1 cellular context compared by ENCODE assay signal in the genomic region with DNA sequence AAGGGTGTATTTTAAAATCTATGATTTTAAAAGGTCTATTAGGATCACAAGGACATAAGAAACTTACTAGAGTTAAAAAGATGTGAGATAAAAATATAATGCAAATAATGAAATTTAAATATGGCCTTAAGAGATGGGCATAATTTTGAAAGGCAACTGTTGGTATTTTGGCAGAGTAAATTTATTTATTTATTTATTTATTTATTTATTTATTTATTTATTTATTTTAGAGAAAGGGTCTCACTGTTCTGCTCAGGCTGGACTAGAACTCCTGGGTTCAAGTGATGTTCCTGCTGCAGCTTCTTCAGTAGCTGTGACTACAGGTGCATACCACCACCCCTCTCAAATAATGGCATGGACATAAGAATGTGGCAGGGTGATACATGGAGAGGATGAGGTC.
TF ChIP-seq lines count a peak whose summit lies in the region.

No MANE protein-coding gene starts in this region.

TF ChIP-seq in HEK293, 187 proteins besides CTCF, POLR2A, EP300 and RAD21 (continued from another document):
- TF ChIP-seq, protein P1, sequence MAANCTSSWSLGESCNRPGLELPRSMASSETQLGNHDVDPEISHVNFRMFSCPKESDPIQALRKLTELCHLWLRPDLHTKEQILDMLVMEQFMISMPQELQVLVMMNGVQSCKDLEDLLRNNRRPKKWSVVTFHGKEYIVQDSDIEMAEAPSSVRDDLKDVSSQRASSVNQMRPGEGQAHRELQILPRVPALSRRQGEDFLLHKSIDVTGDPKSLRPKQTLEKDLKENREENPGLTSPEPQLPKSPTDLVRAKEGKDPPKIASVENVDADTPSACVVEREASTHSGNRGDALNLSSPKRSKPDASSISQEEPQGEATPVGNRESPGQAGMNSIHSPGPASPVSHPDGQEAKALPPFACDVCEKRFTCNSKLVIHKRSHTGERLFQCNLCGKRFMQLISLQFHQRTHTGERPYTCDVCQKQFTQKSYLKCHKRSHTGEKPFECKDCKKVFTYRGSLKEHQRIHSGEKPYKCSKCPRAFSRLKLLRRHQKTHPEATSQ (tag by site-specific recombination; IDR thresholded peaks at IDR 0.05) = no peak
- TF ChIP-seq ZNF624 (tag by site-specific recombination; IDR thresholded peaks at IDR 0.05) (no peak), ZNF169 (tag by site-specific recombination; IDR thresholded peaks at IDR 0.05) (no peak), KLF7 (tag by site-specific recombination; IDR thresholded peaks at IDR 0.05; ENCODE audit: borderline replicate concordance) (no peak), ZNF341 (tag by site-specific recombination; IDR thresholded peaks at IDR 0.05; ENCODE audit: low read depth) (no peak), ZNF140 (tag by site-specific recombination; IDR thresholded peaks at IDR 0.05) (0 out of 2 replicates have a peak, but pooled peaks have one; percentile 27), ZNF792 (tag by site-specific recombination; IDR thresholded peaks at IDR 0.05) (no peak), ZFP69B (tag by site-specific recombination; IDR thresholded peaks at IDR 0.05) (no peak), MEIS1 (CRISPR knock-in tag; IDR thresholded peaks at IDR 0.05; ENCODE audit: borderline replicate concordance) (no peak), GFI1B (tag by site-specific recombination; IDR thresholded peaks at IDR 0.05) (no peak), ZNF202 (tag by site-specific recombination; IDR thresholded peaks at IDR 0.05; ENCODE audit: borderline replicate concordance) (0 out of 2 replicates have a peak, but pooled peaks have one; percentile 54), ZSCAN30 (tag by site-specific recombination; IDR thresholded peaks at IDR 0.05) (no peak), ZNF24 (tag by site-specific recombination; IDR thresholded peaks at IDR 0.05) (no peak), ZNF416 (tag by site-specific recombination; IDR thresholded peaks at IDR 0.05) (no peak), FEZF1 (tag by site-specific recombination; IDR thresholded peaks at IDR 0.05) (no peak), ZNF121 (tag by site-specific recombination; IDR thresholded peaks at IDR 0.05) (no peak)
- TF ChIP-seq, protein P2, sequence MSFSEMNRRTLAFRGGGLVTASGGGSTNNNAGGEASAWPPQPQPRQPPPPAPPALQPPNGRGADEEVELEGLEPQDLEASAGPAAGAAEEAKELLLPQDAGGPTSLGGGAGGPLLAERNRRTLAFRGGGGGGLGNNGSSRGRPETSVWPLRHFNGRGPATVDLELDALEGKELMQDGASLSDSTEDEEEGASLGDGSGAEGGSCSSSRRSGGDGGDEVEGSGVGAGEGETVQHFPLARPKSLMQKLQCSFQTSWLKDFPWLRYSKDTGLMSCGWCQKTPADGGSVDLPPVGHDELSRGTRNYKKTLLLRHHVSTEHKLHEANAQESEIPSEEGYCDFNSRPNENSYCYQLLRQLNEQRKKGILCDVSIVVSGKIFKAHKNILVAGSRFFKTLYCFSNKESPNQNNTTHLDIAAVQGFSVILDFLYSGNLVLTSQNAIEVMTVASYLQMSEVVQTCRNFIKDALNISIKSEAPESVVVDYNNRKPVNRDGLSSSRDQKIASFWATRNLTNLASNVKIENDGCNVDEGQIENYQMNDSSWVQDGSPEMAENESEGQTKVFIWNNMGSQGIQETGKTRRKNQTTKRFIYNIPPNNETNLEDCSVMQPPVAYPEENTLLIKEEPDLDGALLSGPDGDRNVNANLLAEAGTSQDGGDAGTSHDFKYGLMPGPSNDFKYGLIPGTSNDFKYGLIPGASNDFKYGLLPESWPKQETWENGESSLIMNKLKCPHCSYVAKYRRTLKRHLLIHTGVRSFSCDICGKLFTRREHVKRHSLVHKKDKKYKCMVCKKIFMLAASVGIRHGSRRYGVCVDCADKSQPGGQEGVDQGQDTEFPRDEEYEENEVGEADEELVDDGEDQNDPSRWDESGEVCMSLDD (tag by site-specific recombination; IDR thresholded peaks at IDR 0.05) = no peak
- TF ChIP-seq, protein P3, sequence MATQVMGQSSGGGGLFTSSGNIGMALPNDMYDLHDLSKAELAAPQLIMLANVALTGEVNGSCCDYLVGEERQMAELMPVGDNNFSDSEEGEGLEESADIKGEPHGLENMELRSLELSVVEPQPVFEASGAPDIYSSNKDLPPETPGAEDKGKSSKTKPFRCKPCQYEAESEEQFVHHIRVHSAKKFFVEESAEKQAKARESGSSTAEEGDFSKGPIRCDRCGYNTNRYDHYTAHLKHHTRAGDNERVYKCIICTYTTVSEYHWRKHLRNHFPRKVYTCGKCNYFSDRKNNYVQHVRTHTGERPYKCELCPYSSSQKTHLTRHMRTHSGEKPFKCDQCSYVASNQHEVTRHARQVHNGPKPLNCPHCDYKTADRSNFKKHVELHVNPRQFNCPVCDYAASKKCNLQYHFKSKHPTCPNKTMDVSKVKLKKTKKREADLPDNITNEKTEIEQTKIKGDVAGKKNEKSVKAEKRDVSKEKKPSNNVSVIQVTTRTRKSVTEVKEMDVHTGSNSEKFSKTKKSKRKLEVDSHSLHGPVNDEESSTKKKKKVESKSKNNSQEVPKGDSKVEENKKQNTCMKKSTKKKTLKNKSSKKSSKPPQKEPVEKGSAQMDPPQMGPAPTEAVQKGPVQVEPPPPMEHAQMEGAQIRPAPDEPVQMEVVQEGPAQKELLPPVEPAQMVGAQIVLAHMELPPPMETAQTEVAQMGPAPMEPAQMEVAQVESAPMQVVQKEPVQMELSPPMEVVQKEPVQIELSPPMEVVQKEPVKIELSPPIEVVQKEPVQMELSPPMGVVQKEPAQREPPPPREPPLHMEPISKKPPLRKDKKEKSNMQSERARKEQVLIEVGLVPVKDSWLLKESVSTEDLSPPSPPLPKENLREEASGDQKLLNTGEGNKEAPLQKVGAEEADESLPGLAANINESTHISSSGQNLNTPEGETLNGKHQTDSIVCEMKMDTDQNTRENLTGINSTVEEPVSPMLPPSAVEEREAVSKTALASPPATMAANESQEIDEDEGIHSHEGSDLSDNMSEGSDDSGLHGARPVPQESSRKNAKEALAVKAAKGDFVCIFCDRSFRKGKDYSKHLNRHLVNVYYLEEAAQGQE (tag by site-specific recombination; IDR thresholded peaks at IDR 0.05) = peak; percentile 19; the same call in 1 of the 2 replicates
- TF ChIP-seq, protein P4, sequence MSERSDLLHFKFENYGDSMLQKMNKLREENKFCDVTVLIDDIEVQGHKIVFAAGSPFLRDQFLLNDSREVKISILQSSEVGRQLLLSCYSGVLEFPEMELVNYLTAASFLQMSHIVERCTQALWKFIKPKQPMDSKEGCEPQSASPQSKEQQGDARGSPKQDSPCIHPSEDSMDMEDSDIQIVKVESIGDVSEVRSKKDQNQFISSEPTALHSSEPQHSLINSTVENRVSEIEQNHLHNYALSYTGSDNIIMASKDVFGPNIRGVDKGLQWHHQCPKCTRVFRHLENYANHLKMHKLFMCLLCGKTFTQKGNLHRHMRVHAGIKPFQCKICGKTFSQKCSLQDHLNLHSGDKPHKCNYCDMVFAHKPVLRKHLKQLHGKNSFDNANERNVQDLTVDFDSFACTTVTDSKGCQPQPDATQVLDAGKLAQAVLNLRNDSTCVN (tag by site-specific recombination; optimal IDR thresholded peaks at IDR 0.05) = no peak
- TF ChIP-seq, protein P5, sequence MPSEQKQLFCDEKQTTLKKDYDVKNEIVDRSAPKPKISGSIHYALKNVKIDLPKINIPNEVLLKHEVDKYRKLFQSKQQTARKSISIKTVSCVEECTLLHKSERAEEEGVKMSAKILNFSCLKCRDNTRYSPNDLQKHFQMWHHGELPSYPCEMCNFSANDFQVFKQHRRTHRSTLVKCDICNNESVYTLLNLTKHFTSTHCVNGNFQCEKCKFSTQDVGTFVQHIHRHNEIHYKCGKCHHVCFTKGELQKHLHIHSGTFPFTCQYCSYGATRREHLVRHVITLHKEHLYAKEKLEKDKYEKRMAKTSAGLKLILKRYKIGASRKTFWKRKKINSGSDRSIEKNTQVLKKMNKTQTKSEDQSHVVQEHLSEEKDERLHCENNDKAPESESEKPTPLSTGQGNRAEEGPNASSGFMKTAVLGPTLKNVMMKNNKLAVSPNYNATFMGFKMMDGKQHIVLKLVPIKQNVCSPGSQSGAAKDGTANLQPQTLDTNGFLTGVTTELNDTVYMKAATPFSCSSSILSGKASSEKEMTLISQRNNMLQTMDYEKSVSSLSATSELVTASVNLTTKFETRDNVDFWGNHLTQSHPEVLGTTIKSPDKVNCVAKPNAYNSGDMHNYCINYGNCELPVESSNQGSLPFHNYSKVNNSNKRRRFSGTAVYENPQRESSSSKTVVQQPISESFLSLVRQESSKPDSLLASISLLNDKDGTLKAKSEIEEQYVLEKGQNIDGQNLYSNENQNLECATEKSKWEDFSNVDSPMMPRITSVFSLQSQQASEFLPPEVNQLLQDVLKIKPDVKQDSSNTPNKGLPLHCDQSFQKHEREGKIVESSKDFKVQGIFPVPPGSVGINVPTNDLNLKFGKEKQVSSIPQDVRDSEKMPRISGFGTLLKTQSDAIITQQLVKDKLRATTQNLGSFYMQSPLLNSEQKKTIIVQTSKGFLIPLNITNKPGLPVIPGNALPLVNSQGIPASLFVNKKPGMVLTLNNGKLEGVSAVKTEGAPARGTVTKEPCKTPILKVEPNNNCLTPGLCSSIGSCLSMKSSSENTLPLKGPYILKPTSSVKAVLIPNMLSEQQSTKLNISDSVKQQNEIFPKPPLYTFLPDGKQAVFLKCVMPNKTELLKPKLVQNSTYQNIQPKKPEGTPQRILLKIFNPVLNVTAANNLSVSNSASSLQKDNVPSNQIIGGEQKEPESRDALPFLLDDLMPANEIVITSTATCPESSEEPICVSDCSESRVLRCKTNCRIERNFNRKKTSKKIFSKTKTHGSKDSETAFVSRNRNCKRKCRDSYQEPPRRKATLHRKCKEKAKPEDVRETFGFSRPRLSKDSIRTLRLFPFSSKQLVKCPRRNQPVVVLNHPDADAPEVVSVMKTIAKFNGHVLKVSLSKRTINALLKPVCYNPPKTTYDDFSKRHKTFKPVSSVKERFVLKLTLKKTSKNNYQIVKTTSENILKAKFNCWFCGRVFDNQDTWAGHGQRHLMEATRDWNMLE (tag by site-specific recombination; conservative IDR thresholded peaks at IDR 0.05; ENCODE audit: low read depth) = peak; percentile 46; the same call in 1 of the 2 replicates
- TF ChIP-seq, protein P6, sequence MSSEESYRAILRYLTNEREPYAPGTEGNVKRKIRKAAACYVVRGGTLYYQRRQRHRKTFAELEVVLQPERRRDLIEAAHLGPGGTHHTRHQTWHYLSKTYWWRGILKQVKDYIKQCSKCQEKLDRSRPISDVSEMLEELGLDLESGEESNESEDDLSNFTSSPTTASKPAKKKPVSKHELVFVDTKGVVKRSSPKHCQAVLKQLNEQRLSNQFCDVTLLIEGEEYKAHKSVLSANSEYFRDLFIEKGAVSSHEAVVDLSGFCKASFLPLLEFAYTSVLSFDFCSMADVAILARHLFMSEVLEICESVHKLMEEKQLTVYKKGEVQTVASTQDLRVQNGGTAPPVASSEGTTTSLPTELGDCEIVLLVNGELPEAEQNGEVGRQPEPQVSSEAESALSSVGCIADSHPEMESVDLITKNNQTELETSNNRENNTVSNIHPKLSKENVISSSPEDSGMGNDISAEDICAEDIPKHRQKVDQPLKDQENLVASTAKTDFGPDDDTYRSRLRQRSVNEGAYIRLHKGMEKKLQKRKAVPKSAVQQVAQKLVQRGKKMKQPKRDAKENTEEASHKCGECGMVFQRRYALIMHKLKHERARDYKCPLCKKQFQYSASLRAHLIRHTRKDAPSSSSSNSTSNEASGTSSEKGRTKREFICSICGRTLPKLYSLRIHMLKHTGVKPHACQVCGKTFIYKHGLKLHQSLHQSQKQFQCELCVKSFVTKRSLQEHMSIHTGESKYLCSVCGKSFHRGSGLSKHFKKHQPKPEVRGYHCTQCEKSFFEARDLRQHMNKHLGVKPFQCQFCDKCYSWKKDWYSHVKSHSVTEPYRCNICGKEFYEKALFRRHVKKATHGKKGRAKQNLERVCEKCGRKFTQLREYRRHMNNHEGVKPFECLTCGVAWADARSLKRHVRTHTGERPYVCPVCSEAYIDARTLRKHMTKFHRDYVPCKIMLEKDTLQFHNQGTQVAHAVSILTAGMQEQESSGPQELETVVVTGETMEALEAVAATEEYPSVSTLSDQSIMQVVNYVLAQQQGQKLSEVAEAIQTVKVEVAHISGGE (tag by site-specific recombination; conservative IDR thresholded peaks at IDR 0.05; ENCODE audit: low read depth) = peak; percentile 66
TF ChIP-seq in HEK293: peak in this region for 9.
